Comparison of ENCODE assay signal across 2 cellular contexts in genomic region chr14:64394973-64395633, GRCh38.
A peak's percentile ranks its signal among the peaks of the same experiment; 100 is the strongest.
TF ChIP-seq lines count a peak whose summit lies in the region.

No MANE protein-coding gene starts in this region.

TF ChIP-seq in HEK293, 187 proteins besides CTCF, POLR2A, EP300 and RAD21 (continues in another document):
- TF ChIP-seq ZNF174 (tag by site-specific recombination; IDR thresholded peaks at IDR 0.05) (no peak), OSR2 (tag by site-specific recombination; IDR thresholded peaks at IDR 0.05) (peak; percentile 43; the same call in 1 of the 2 replicates), ZNF26 (tag by site-specific recombination; IDR thresholded peaks at IDR 0.05) (no peak), ZNF544 (tag by site-specific recombination; IDR thresholded peaks at IDR 0.05) (no peak), ZNF202 (tag by site-specific recombination; IDR thresholded peaks at IDR 0.05; ENCODE audit: borderline replicate concordance) (no peak), PATZ1 (tag by site-specific recombination; IDR thresholded peaks at IDR 0.05) (no peak), HOXA7 (CRISPR knock-in tag; IDR thresholded peaks at IDR 0.05; ENCODE audit: borderline replicate concordance) (no peak), ZBTB17 (tag by site-specific recombination; IDR thresholded peaks at IDR 0.05) (0 out of 2 replicates have a peak, but pooled peaks have one; percentile 16), HOXD13 (CRISPR knock-in tag; IDR thresholded peaks at IDR 0.05; ENCODE audit: borderline replicate concordance) (no peak), ZSCAN18 (tag by site-specific recombination; IDR thresholded peaks at IDR 0.05) (no peak), ZFHX2 (tag by site-specific recombination; conservative IDR thresholded peaks at IDR 0.05) (0 out of 2 replicates have a peak, but pooled peaks have one; percentile 23), GLI4 (tag by site-specific recombination; IDR thresholded peaks at IDR 0.05) (no peak), ZNF175 (tag by site-specific recombination; IDR thresholded peaks at IDR 0.05) (no peak), HIC1 (tag by site-specific recombination; IDR thresholded peaks at IDR 0.05) (no peak), ZNF747 (tag by site-specific recombination; IDR thresholded peaks at IDR 0.05) (no peak), ZNF302 (tag by site-specific recombination; IDR thresholded peaks at IDR 0.05; ENCODE audit: low read depth) (no peak), ZNF548 (tag by site-specific recombination; IDR thresholded peaks at IDR 0.05) (no peak), YY2 (tag by site-specific recombination; IDR thresholded peaks at IDR 0.05) (no peak), ZNF341 (tag by site-specific recombination; IDR thresholded peaks at IDR 0.05; ENCODE audit: low read depth) (no peak), ZNF10 (tag by site-specific recombination; IDR thresholded peaks at IDR 0.05) (no peak), ZNF112 (tag by site-specific recombination; IDR thresholded peaks at IDR 0.05) (no peak), OVOL3 (tag by site-specific recombination; IDR thresholded peaks at IDR 0.05) (no peak), EGR2 (tag by site-specific recombination; IDR thresholded peaks at IDR 0.05; ENCODE audit: low read depth) (peak; percentile 68), SP3 (tag by site-specific recombination; IDR thresholded peaks at IDR 0.05) (no peak), ZNF266 (tag by site-specific recombination; IDR thresholded peaks at IDR 0.05; ENCODE audit: low read depth) (no peak), ZNF132 (tag by site-specific recombination; IDR thresholded peaks at IDR 0.05; ENCODE audit: borderline replicate concordance) (no peak), KLF10 (tag by site-specific recombination; IDR thresholded peaks at IDR 0.05) (no peak)

TF ChIP-seq in GM12878, 131 proteins besides CTCF, POLR2A, EP300 and RAD21:
- no peak for TF ChIP-seq CBFB (IDR thresholded peaks at IDR 0.05; ENCODE audit: low read depth)
- TF ChIP-seq ZNF217 (IDR thresholded peaks at IDR 0.05), result no peak
- no peak for TF ChIP-seq EZH2 (IDR thresholded peaks at IDR 0.05; ENCODE audit: borderline replicate concordance, control insufficient read depth, low read depth, low read length)
- no peak for TF ChIP-seq CBX5 (IDR thresholded peaks at IDR 0.05; ENCODE audit: low read depth)
- no peak for TF ChIP-seq ZBTB11 (CRISPR knock-in tag; IDR thresholded peaks at IDR 0.05)
- TF ChIP-seq IKZF1 (conservative IDR thresholded peaks at IDR 0.05), result no peak
- no peak for TF ChIP-seq ETV6 (conservative IDR thresholded peaks at IDR 0.05 in 1 of 2, IDR thresholded peaks at IDR 0.05 in 1 of 2; ENCODE audit: borderline replicate concordance in 1 of 2, low read depth in 1 of 2)
- TF ChIP-seq HSF1 (IDR thresholded peaks at IDR 0.05; ENCODE audit: low read depth, low read length), result no peak
- no peak for TF ChIP-seq PAX5 (IDR thresholded peaks at IDR 0.05; ENCODE audit: borderline replicate concordance, low read depth, low read length)
- TF ChIP-seq SIN3A (IDR thresholded peaks at IDR 0.05; ENCODE audit: low read depth, low read length), result no peak
- TF ChIP-seq ATF7 (IDR thresholded peaks at IDR 0.05; ENCODE audit: low read depth), result no peak
- TF ChIP-seq RCOR1 (conservative IDR thresholded peaks at IDR 0.05; ENCODE audit: low read depth, low read length), result no peak
- no peak for TF ChIP-seq PKNOX1 (IDR thresholded peaks at IDR 0.05)
- no peak for TF ChIP-seq CEBPB (IDR thresholded peaks at IDR 0.05; ENCODE audit: borderline replicate concordance in 1 of 2, low read depth in 2 of 2, low read length in 2 of 2)
TF ChIP-seq in GM12878: peak in this region for 0.
